ENCODE assay signal across 24 cellular contexts in genomic region chr3:172161390-172161789, GRCh38.
"Had no signal": no experiment of that assay in that cellular context is flagged by ENCODE, and none has a peak within 500 bp of the region (broad histone marks: within the 10 kb centered on the region; RNA-seq: fewer than 3 reads in every experiment).

No MANE protein-coding gene starts in this region.

- H3K27me3 Mint-ChIP-seq: activated naive CD8-positive, alpha-beta T cell; activated T-cell treated with anti-CD3 and anti-CD28 coated beads, Interleukin-2, amount 50 U/mL, for 24 hours; memory B cell; naive B cell; stimulated activated naive CD8-positive, alpha-beta T cell treated with anti-CD3 and anti-CD28 coated beads, Interleukin-15, amount 100 ng/mL, for 72 hours had no signal

- H3K4me3 ChIP-seq: adrenal gland, breast epithelium, heart left ventricle, ovary, prostate gland, suprapubic skin, upper lobe of left lung had no signal

- H3K9me3 Mint-ChIP-seq: activated T-cell treated with anti-CD3 and anti-CD28 coated beads, Interleukin-2, amount 50 U/mL, for 24 hours; activated T-helper 2 cell treated with anti-CD3 and anti-CD28 coated beads, Interferon-gamma antibody, Interleukin-2, Interleukin-4, amounts not matched to agents 10 μg/mL and 5 μg/mL and 100 μg/mL, durations not matched to agents 14 hours and 24 hours and 36 hours; memory B cell; naive B cell; stimulated activated effector memory CD8-positive, alpha-beta T cell treated with anti-CD3 and anti-CD28 coated beads, Interleukin-12 subunit alpha, Interleukin-12 subunit beta, amount 100 ng/mL, for 72 hours; stimulated activated naive CD8-positive, alpha-beta T cell treated with anti-CD3 and anti-CD28 coated beads, Interleukin-15, amount 100 ng/mL, for 72 hours had no signal

- H3K4me1 Mint-ChIP-seq: stimulated activated naive CD8-positive, alpha-beta T cell treated with anti-CD3 and anti-CD28 coated beads, Interleukin-15, amount 100 ng/mL, for 72 hours had no signal

- H3K27ac Mint-ChIP-seq: activated naive CD8-positive, alpha-beta T cell; activated T-cell treated with anti-CD3 and anti-CD28 coated beads, Interleukin-2, amount 50 U/mL, for 24 hours; activated T-helper 2 cell treated with anti-CD3 and anti-CD28 coated beads, Interferon-gamma antibody, Interleukin-2, Interleukin-4, amounts not matched to agents 10 μg/mL and 5 μg/mL and 100 μg/mL, durations not matched to agents 14 hours and 24 hours and 36 hours; memory B cell; naive B cell; stimulated activated effector memory CD8-positive, alpha-beta T cell treated with anti-CD3 and anti-CD28 coated beads, Interleukin-12 subunit alpha, Interleukin-12 subunit beta, amount 100 ng/mL, for 72 hours; stimulated activated naive CD8-positive, alpha-beta T cell treated with anti-CD3 and anti-CD28 coated beads, Interleukin-15, amount 100 ng/mL, for 72 hours had no signal

- H3K36me3 Mint-ChIP-seq: memory B cell; naive B cell; stimulated activated effector memory CD8-positive, alpha-beta T cell treated with anti-CD3 and anti-CD28 coated beads, Interleukin-12 subunit alpha, Interleukin-12 subunit beta, amount 100 ng/mL, for 72 hours had no signal

- H3K4me3 Mint-ChIP-seq: activated naive CD8-positive, alpha-beta T cell; activated T-cell treated with anti-CD3 and anti-CD28 coated beads, Interleukin-2, amount 50 U/mL, for 24 hours; memory B cell; naive B cell; stimulated activated effector memory CD8-positive, alpha-beta T cell treated with anti-CD3 and anti-CD28 coated beads, Interleukin-12 subunit alpha, Interleukin-12 subunit beta, amount 100 ng/mL, for 72 hours; stimulated activated naive CD8-positive, alpha-beta T cell treated with anti-CD3 and anti-CD28 coated beads, Interleukin-15, amount 100 ng/mL, for 72 hours had no signal

- FAIRE-seq: keratinocyte had no signal

- H3K36me3 ChIP-seq: adrenal gland, breast epithelium, ovary, prostate gland, suprapubic skin, upper lobe of left lung had no signal

- H3K27me3 ChIP-seq: adrenal gland, breast epithelium, heart left ventricle, ovary, suprapubic skin, upper lobe of left lung had no signal

- ATAC-seq: heart left ventricle; left colon; stimulated activated effector memory CD8-positive, alpha-beta T cell treated with anti-CD3 and anti-CD28 coated beads, Interleukin-12 subunit alpha, Interleukin-12 subunit beta, amount 100 ng/mL, for 72 hours; stimulated activated naive CD8-positive, alpha-beta T cell treated with anti-CD3 and anti-CD28 coated beads, Interleukin-15, amount 100 ng/mL, for 72 hours had no signal

- DNase-seq: activated CD4-positive, alpha-beta T cell treated with anti-CD3 and anti-CD28 coated beads for 1 hour; activated naive CD4-positive, alpha-beta T cell; activated T-cell treated with anti-CD3 and anti-CD28 coated beads, Interleukin-2, amount 50 U/mL, for 24 hours; adrenal gland; cerebellar nuclear complex; cortex of kidney; heart left ventricle; left colon; naive B cell; ovary; stimulated activated CD4-positive, alpha-beta T cell treated with anti-CD3 and anti-CD28 coated beads, Interleukin-12 subunit alpha, Interleukin-12 subunit beta, amount 100 ng/mL, for 4 hours; stimulated activated naive CD8-positive, alpha-beta T cell treated with anti-CD3 and anti-CD28 coated beads, Interleukin-15, amount 100 ng/mL, for 72 hours; T-helper 1 cell; T-helper 9 cell; upper lobe of left lung had no signal

- H3K27ac ChIP-seq: adrenal gland, epithelial cell of prostate, ovary, prostate gland, suprapubic skin, upper lobe of left lung had no signal

- H3K9me3 ChIP-seq: adrenal gland, breast epithelium, ovary, prostate gland, suprapubic skin, upper lobe of left lung had no signal
